In the genomic region with DNA sequence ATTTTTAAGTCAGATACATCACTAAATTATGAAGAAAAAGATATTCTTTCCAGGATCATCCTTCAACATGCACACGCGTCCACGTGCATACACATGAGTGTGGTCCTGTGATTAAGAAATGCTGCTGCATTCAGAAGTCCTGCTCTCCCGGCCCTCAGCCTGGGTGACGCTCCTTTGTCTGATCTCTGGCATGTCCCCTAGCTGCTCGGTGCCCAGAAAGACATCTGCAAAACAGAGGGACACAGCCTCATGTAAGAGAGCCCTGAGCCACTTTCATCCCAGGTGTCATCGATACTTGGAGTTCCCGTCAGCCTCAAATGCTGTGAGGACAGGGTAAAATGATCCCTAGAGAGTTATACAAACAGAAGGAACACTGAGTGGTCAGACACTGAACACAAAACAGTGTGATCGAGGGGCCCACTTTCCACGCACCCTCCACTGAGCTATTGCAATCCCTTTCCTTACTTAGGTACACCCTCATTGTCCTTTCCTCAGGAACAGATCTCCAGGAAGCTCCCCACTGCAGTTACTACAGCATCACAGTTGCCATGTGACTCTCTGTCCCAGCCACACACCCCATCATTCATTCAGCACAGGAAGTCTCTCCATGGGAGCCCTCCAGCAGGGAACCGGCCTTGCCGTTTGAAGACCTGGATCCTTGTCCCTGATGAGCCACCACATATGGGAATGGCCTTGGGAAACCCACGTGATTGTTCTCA, we compare ENCODE assay signal across 18 cellular contexts. TPM values are rescaled to one million over a fixed set of nuclear protein-coding genes. Genes with fewer than 3 reads are reported as not detected.
DNase-seq lines count a peak whose midpoint lies in the region; ATAC-seq, FAIRE-seq and TF ChIP-seq lines count a peak whose summit lies in the region.
"Had no signal": no experiment of that assay in that cellular context is flagged by ENCODE, and none has a peak within 500 bp of the region (broad histone marks: within the 10 kb centered on the region; RNA-seq: fewer than 3 reads in every experiment).

No MANE protein-coding gene starts in this region.

- H4K91ac ChIP-seq in H9 (ENCODE audit: insufficient read length, low read depth, low read length): no peak overlapping the region

- H3K27ac ChIP-seq in CD4-positive, CD25-positive, alpha-beta regulatory T cell (ENCODE audit: insufficient read depth, low read length, poor library complexity, severe bottlenecking): no peak overlapping the region
- H3K27ac ChIP-seq in H9 (ENCODE audit: insufficient read length, low read depth, low read length) (no peak overlapping the region), mesendoderm (ENCODE audit: low read depth, low read length) (no peak overlapping the region), small intestine (ENCODE audit: low read depth in 1 of 2, low read length in 1 of 2) (no peak overlapping the region)
- H3K27ac ChIP-seq: adrenal gland, vagina had no signal

- H3K56ac ChIP-seq in H9 (ENCODE audit: insufficient read length, low read depth, low read length) (no peak overlapping the region), mesendoderm (ENCODE audit: low read length) (no peak overlapping the region)

- H2BK120ac ChIP-seq in H9 (ENCODE audit: low read depth, low read length, poor library complexity, severe bottlenecking): no peak overlapping the region
- H2BK120ac ChIP-seq in mesendoderm (ENCODE audit: low read depth, low read length): no peak overlapping the region

- ATAC-seq in CD4-positive, CD25-positive, alpha-beta regulatory T cell (ENCODE audit: low read depth in 2 of 2): no peak
- no peak for ATAC-seq in stimulated activated effector memory CD8-positive, alpha-beta T cell treated with anti-CD3 and anti-CD28 coated beads, Interleukin-12 subunit alpha, Interleukin-12 subunit beta, amount 100 ng/mL, for 72 hours
- no peak for ATAC-seq in GM19467 (IDR thresholded peaks at IDR 0.05; ENCODE audit: unreplicated experiment)
- ATAC-seq: CD8-positive, alpha-beta T cell; T-helper 17 cell had no signal

- TF ChIP-seq CTCF in H9 (conservative IDR thresholded peaks at IDR 0.05): no peak

- no peak overlapping the region for H2AFZ ChIP-seq in H9 (ENCODE audit: low read length)

- H2AK5ac ChIP-seq in H9 (ENCODE audit: insufficient read length, low read length) (no peak overlapping the region), mesendoderm (ENCODE audit: low read length) (no peak overlapping the region)

- H3K4me3 ChIP-seq in CD4-positive, CD25-positive, alpha-beta regulatory T cell (ENCODE audit: low read depth, low read length): no peak overlapping the region
- H3K4me3 ChIP-seq in mesendoderm (ENCODE audit: low read length) (no peak overlapping the region), small intestine (ENCODE audit: low read depth in 1 of 2, low read length in 2 of 2) (no peak overlapping the region)
- H3K4me3 ChIP-seq: adrenal gland, dorsolateral prefrontal cortex, vagina had no signal

- H3K4me1 ChIP-seq in CD4-positive, CD25-positive, alpha-beta regulatory T cell (ENCODE audit: control insufficient read depth, insufficient read depth, low read length, poor library complexity, severe bottlenecking): no peaks in the 10 kb centered on the region
- H3K4me1 ChIP-seq in H9 (ENCODE audit: insufficient read depth, low read length) (no peaks in the 10 kb centered on the region), mesendoderm (ENCODE audit: control insufficient read depth, low read depth, low read length) (no peaks in the 10 kb centered on the region), small intestine (ENCODE audit: control insufficient read depth in 2 of 2, insufficient read depth in 1 of 2, low read depth in 1 of 2, low read length in 1 of 2) (no peaks in the 10 kb centered on the region)

- H3K4ac ChIP-seq in H9 (ENCODE audit: low read depth, low read length) (no peak overlapping the region), mesendoderm (ENCODE audit: low read depth, low read length) (no peak overlapping the region)

- H3K27me3 ChIP-seq in CD4-positive, CD25-positive, alpha-beta regulatory T cell (ENCODE audit: control insufficient read depth, insufficient read depth, low read length): peaks cover 7% of the 10 kb centered on the region
- no peaks in the 10 kb centered on the region for H3K27me3 ChIP-seq in H9 (ENCODE audit: insufficient read depth, low read length)
- no peaks in the 10 kb centered on the region for H3K27me3 ChIP-seq in mesendoderm (ENCODE audit: insufficient read depth, low read length, poor library complexity)
- H3K27me3 ChIP-seq in small intestine (ENCODE audit: control insufficient read depth in 2 of 2, insufficient read depth in 2 of 2, low read length in 2 of 2): no peaks in the 10 kb centered on the region
- H3K27me3 ChIP-seq: adrenal gland, dorsolateral prefrontal cortex, vagina had no signal

- WGBS in H9 (ENCODE audit: extremely low coverage, insufficient read length, low lambda C conversion rate): no CpG with 5 or more reads among the region's 13 CpGs
- no CpG with 5 or more reads among the region's 13 CpGs for WGBS in mesendoderm (ENCODE audit: extremely low coverage, insufficient coverage, low lambda C conversion rate)
- WGBS in small intestine, 3 donors: 80 to 88% (median 86%) methylated on average over 13 of the region's 13 CpGs

- H3K23ac ChIP-seq in H9 (ENCODE audit: insufficient read length, low read depth, low read length) (no peak overlapping the region), mesendoderm (ENCODE audit: low read length) (no peak overlapping the region)

- no peaks in the 10 kb centered on the region for H3K79me1 ChIP-seq in H9 (ENCODE audit: insufficient read depth, low read depth, low read length, poor library complexity, severe bottlenecking)
- H3K79me1 ChIP-seq in mesendoderm (ENCODE audit: low read length): no peaks in the 10 kb centered on the region

- H3K36me3 ChIP-seq in CD4-positive, CD25-positive, alpha-beta regulatory T cell (ENCODE audit: control insufficient read depth, insufficient read depth, low read length): no peaks in the 10 kb centered on the region
- no peaks in the 10 kb centered on the region for H3K36me3 ChIP-seq in mesendoderm (ENCODE audit: control insufficient read depth, insufficient read depth, low read length)
- no peaks in the 10 kb centered on the region for H3K36me3 ChIP-seq in small intestine (ENCODE audit: control insufficient read depth in 2 of 2, insufficient read depth in 2 of 2, low read length in 2 of 2)
- H3K36me3 ChIP-seq: adrenal gland, vagina had no signal

- H2BK20ac ChIP-seq in H9 (ENCODE audit: low read depth, low read length, poor library complexity, severe bottlenecking): no peak overlapping the region

- DNase-seq in CD4-positive, CD25-positive, alpha-beta regulatory T cell: no peak
- DNase-seq in H9 (peak; percentile 41), mesendoderm (peak; percentile 51), small intestine (no peak), activated gamma-delta T cell treated with Interleukin-2 at 50 U/mL for 16 hours (no peak)
- DNase-seq in activated CD8-positive, alpha-beta memory T cell treated with anti-CD3 and anti-CD28 coated beads, Interleukin-2, amount 50 U/mL, for 48 hours: peak; percentile 43
- DNase-seq in stimulated activated effector memory CD8-positive, alpha-beta T cell treated with anti-CD3 and anti-CD28 coated beads, Interleukin-12 subunit alpha, Interleukin-12 subunit beta, amount 100 ng/mL, for 72 hours (ENCODE audit: low spot score in 2 of 2): no peak
- DNase-seq: erythroblast; HFFc6; NCI-H1417 treated with DMSO at 0.1 percent for 48 hours; SIG-M5; stimulated activated CD4-positive, alpha-beta T cell treated with anti-CD3 and anti-CD28 coated beads, Interleukin-4, amount 100 ng/mL, for 1 hour; T-helper 17 cell had no signal

- H3K79me2 ChIP-seq in H9 (ENCODE audit: insufficient read depth, low read length) (no peaks in the 10 kb centered on the region), mesendoderm (ENCODE audit: control insufficient read depth, insufficient read depth, low read length) (no peaks in the 10 kb centered on the region)

- H3K4me2 ChIP-seq in H9 (ENCODE audit: insufficient read depth, insufficient read length, low read length) (no peak overlapping the region), mesendoderm (ENCODE audit: low read length) (no peak overlapping the region)

- no peak overlapping the region for H3K9ac ChIP-seq in H9 (ENCODE audit: extremely low read depth, insufficient read length, low read length)
- H3K9ac ChIP-seq in mesendoderm (ENCODE audit: low read length): no peak overlapping the region

- H2BK12ac ChIP-seq in H9 (ENCODE audit: insufficient read length, low read depth, low read length): no peak overlapping the region

- peak overlapping the region in 2 of 3 donors; percentile 6 to 74 for H3K27ac Mint-ChIP-seq in CD4-positive, CD25-positive, alpha-beta regulatory T cell
- H3K27ac Mint-ChIP-seq in H9: peak overlapping the region in 1 of 3 experiments; percentile 50; a peak in 1 of 7 replicates
- H3K27ac Mint-ChIP-seq in stimulated activated effector memory CD8-positive, alpha-beta T cell treated with anti-CD3 and anti-CD28 coated beads, Interleukin-12 subunit alpha, Interleukin-12 subunit beta, amount 100 ng/mL, for 72 hours: no peak overlapping the region
- H3K27ac Mint-ChIP-seq: CD8-positive, alpha-beta T cell; HFFc6 had no signal

- no peaks in the 10 kb centered on the region for H3K23me2 ChIP-seq in H9 (ENCODE audit: insufficient read length, low read depth, low read length, poor library complexity, severe bottlenecking)

- H3K18ac ChIP-seq in H9 (ENCODE audit: insufficient read length, low read depth, low read length) (no peak overlapping the region), mesendoderm (ENCODE audit: low read length) (no peak overlapping the region)

- H3K4me3 Mint-ChIP-seq in CD4-positive, CD25-positive, alpha-beta regulatory T cell: no peak overlapping the region
- H3K4me3 Mint-ChIP-seq in H9: no peak overlapping the region
- H3K4me3 Mint-ChIP-seq in stimulated activated effector memory CD8-positive, alpha-beta T cell treated with anti-CD3 and anti-CD28 coated beads, Interleukin-12 subunit alpha, Interleukin-12 subunit beta, amount 100 ng/mL, for 72 hours: no peak overlapping the region
- H3K4me3 Mint-ChIP-seq: CD8-positive, alpha-beta T cell; HFFc6; T-helper 17 cell had no signal

- H3K4me1 Mint-ChIP-seq in CD4-positive, CD25-positive, alpha-beta regulatory T cell: peaks cover 0 to 4% (median under 1%) of the 10 kb centered on the region in 4 donors
- H3K4me1 Mint-ChIP-seq in H9: peaks cover 22 to 23% of the 10 kb centered on the region in 2 experiments
- H3K4me1 Mint-ChIP-seq in stimulated activated effector memory CD8-positive, alpha-beta T cell treated with anti-CD3 and anti-CD28 coated beads, Interleukin-12 subunit alpha, Interleukin-12 subunit beta, amount 100 ng/mL, for 72 hours: peaks cover 8% of the 10 kb centered on the region

- H3K27me3 Mint-ChIP-seq in CD4-positive, CD25-positive, alpha-beta regulatory T cell: peaks cover 3% of the 10 kb centered on the region
- H3K27me3 Mint-ChIP-seq in H9 (ENCODE audit: low read depth): peaks cover 8% of the 10 kb centered on the region

- H4K8ac ChIP-seq in H9 (replicated peaks; ENCODE audit: insufficient read length, low read depth, low read length) (no peak overlapping the region), mesendoderm (ENCODE audit: low read depth, low read length) (no peak overlapping the region)

- peaks cover 0 to 5% (median 0%) of the 10 kb centered on the region in 7 donors for H3K9me3 Mint-ChIP-seq in CD4-positive, CD25-positive, alpha-beta regulatory T cell
- H3K9me3 Mint-ChIP-seq in H9: peaks cover 0 to 3% of the 10 kb centered on the region in 2 experiments; a peak in 2 of 5 replicates
- no peaks in the 10 kb centered on the region for H3K9me3 Mint-ChIP-seq in stimulated activated effector memory CD8-positive, alpha-beta T cell treated with anti-CD3 and anti-CD28 coated beads, Interleukin-12 subunit alpha, Interleukin-12 subunit beta, amount 100 ng/mL, for 72 hours
- H3K9me3 Mint-ChIP-seq: CD8-positive, alpha-beta T cell; HFFc6 had no signal

- no peak for FAIRE-seq in small intestine (lab: Jason Lieb, UNC)

- H2BK15ac ChIP-seq in H9 (ENCODE audit: low read depth, low read length) (no peak overlapping the region), mesendoderm (replicated peaks; ENCODE audit: low read depth) (no peak overlapping the region)

- no peaks in the 10 kb centered on the region for H4K20me1 ChIP-seq in H9 (ENCODE audit: control insufficient read depth, insufficient read depth, insufficient read length)

- H3K14ac ChIP-seq in H9 (ENCODE audit: insufficient read depth, low read length): no peak overlapping the region

- no peaks in the 10 kb centered on the region for H3K36me3 Mint-ChIP-seq in CD4-positive, CD25-positive, alpha-beta regulatory T cell
- no peaks in the 10 kb centered on the region for H3K36me3 Mint-ChIP-seq in H9 (ENCODE audit: insufficient read depth in 1 of 3, low read depth in 3 of 3)
- no peaks in the 10 kb centered on the region for H3K36me3 Mint-ChIP-seq in stimulated activated effector memory CD8-positive, alpha-beta T cell treated with anti-CD3 and anti-CD28 coated beads, Interleukin-12 subunit alpha, Interleukin-12 subunit beta, amount 100 ng/mL, for 72 hours
- H3K36me3 Mint-ChIP-seq: CD8-positive, alpha-beta T cell had no signal

- H3T11ph ChIP-seq in H9 (ENCODE audit: low read length): no peak overlapping the region

- H3K9me3 ChIP-seq in CD4-positive, CD25-positive, alpha-beta regulatory T cell (ENCODE audit: control insufficient read depth in 2 of 2, low read length in 2 of 2): no peaks in the 10 kb centered on the region
- H3K9me3 ChIP-seq in H9 (ENCODE audit: control insufficient read depth, low read depth, low read length) (no peaks in the 10 kb centered on the region), small intestine (ENCODE audit: control insufficient read depth, low read depth) (no peaks in the 10 kb centered on the region)
- H3K9me3 ChIP-seq: adrenal gland, vagina had no signal

- no peak overlapping the region for H2BK5ac ChIP-seq in H9 (ENCODE audit: insufficient read length, low read length)
- no peak overlapping the region for H2BK5ac ChIP-seq in mesendoderm (ENCODE audit: low read length)

- H4K5ac ChIP-seq in H9 (ENCODE audit: insufficient read length, low read depth, low read length) (no peak overlapping the region), mesendoderm (ENCODE audit: low read length) (no peak overlapping the region)

RNA-seq across cellular contexts. Expression of a gene that starts 32.1 kb away (rescaled TPM):
- 0.10 TPM for total RNA-seq in CD4-positive, CD25-positive, alpha-beta regulatory T cell
- under 1 TPM; 0.16 to 0.18 (median 0.17) TPM for polyA plus RNA-seq in CD4-positive, CD25-positive, alpha-beta regulatory T cell
- 0.29 and 0.48 TPM in 2 replicates for total RNA-seq in H9 (2021)
- 0.10 TPM for polyA plus RNA-seq in mesendoderm (2013, experiment 1 of 2)
- 0.17 TPM for polyA plus RNA-seq in mesendoderm (2013, experiment 2 of 2)
- 10 to 100 TPM in 2 of 3 donors, 1 to 10 TPM in 1; 3.0 to 10.3 (median 10.1) TPM for polyA plus RNA-seq in small intestine
- total RNA-seq: HFFc6 had no signal

Comparison
In these comparisons a context has a peak if more than half of its experiments do, and no peak if none do; other contexts are left out.
1. DNase-seq: peak in H9 (single experiment), activated CD8-positive, alpha-beta memory T cell treated with anti-CD3 and anti-CD28 coated beads, Interleukin-2, amount 50 U/mL, for 48 hours (single experiment) and mesendoderm (single experiment); none in CD4-positive, CD25-positive, alpha-beta regulatory T cell (0 of 3), stimulated activated effector memory CD8-positive, alpha-beta T cell treated with anti-CD3 and anti-CD28 coated beads, Interleukin-12 subunit alpha, Interleukin-12 subunit beta, amount 100 ng/mL, for 72 hours (0 of 2), small intestine (single experiment) and activated gamma-delta T cell treated with Interleukin-2 at 50 U/mL for 16 hours (single experiment).